ENCODE assay signal across 1 cellular context in the genomic region with DNA sequence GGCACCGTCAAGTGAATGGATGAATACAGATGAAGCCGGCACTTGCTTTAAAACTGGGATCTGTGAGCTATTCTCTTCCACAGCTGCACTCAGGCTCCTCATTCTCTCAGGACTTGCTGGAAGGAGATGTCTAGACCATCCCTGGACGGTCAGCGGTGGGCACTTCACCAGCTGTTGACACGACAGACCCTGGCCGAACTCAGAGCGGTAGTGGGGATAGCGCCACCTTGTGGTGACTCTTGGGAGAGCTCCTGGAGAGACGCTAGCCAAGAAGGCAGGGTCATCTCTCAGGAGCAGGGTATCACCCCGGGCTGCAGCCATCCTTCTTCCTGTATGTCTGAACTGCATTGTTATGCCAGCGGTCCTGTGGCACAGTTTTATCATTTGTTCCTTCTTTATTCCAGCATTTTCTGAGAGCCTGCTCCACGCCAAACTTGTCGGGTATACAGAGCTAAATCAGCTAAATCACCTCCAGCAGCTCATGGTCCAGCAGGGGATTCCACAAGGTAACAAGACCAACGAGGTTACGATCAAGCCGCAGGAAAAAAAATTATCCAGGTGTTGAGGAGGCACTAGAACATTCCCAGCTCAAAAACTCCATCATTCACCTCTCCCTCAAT.
TF ChIP-seq lines count a peak whose summit lies in the region.

No MANE protein-coding gene starts in this region.

TF ChIP-seq in HepG2, 621 proteins besides CTCF, POLR2A, EP300 and RAD21 (continued from another document):
- TF ChIP-seq HMGXB4 (CRISPR knock-in tag; IDR thresholded peaks at IDR 0.05; ENCODE audit: borderline replicate concordance in 1 of 2, low read depth in 1 of 2) (0 out of 4 replicates have a peak, but pooled peaks of 1 of the 2 experiments have one; percentile 49), ZNF264 (CRISPR knock-in tag; IDR thresholded peaks at IDR 0.05) (no peak), KDM2A (CRISPR knock-in tag; IDR thresholded peaks at IDR 0.05; ENCODE audit: borderline replicate concordance, low read depth) (0 out of 2 replicates have a peak, but pooled peaks have one; percentile 31), ZNF350 (CRISPR knock-in tag; IDR thresholded peaks at IDR 0.05; ENCODE audit: borderline replicate concordance, low read depth) (no peak), ZNF367 (CRISPR knock-in tag; IDR thresholded peaks at IDR 0.05; ENCODE audit: borderline replicate concordance) (no peak), NFE2L1 (CRISPR knock-in tag; IDR thresholded peaks at IDR 0.05; ENCODE audit: borderline replicate concordance) (no peak), ZIK1 (CRISPR knock-in tag; IDR thresholded peaks at IDR 0.05; ENCODE audit: borderline replicate concordance, low read depth) (no peak), ZBTB49 (CRISPR knock-in tag; IDR thresholded peaks at IDR 0.05; ENCODE audit: borderline replicate concordance) (no peak), MIER3 (CRISPR knock-in tag; IDR thresholded peaks at IDR 0.05; ENCODE audit: borderline replicate concordance) (no peak), ZNF792 (CRISPR knock-in tag; IDR thresholded peaks at IDR 0.05) (no peak), MZF1 (CRISPR knock-in tag; IDR thresholded peaks at IDR 0.05; ENCODE audit: borderline replicate concordance) (no peak), ZNF326 (CRISPR knock-in tag; IDR thresholded peaks at IDR 0.05; ENCODE audit: borderline replicate concordance) (no peak), XRCC5 (optimal IDR thresholded peaks at IDR 0.05; ENCODE audit: low read length) (peak; percentile 62), YEATS2 (CRISPR knock-in tag; IDR thresholded peaks at IDR 0.05; ENCODE audit: borderline replicate concordance) (no peak), SMC3 (IDR thresholded peaks at IDR 0.05; ENCODE audit: low read length) (peak; percentile 41; the same call in 1 of the 2 replicates), ARID4A (CRISPR knock-in tag; IDR thresholded peaks at IDR 0.05; ENCODE audit: borderline replicate concordance) (peak; percentile 16; the same call in 1 of the 2 replicates), CENPX (CRISPR knock-in tag; IDR thresholded peaks at IDR 0.05) (no peak), TRAFD1 (CRISPR knock-in tag; IDR thresholded peaks at IDR 0.05; ENCODE audit: borderline replicate concordance) (no peak), REPIN1 (CRISPR knock-in tag; IDR thresholded peaks at IDR 0.05; ENCODE audit: borderline replicate concordance, low read depth) (no peak), MTA3 (CRISPR knock-in tag; IDR thresholded peaks at IDR 0.05) (no peak), SMARCC2 (IDR thresholded peaks at IDR 0.05) (no peak), ELF4 (CRISPR knock-in tag; IDR thresholded peaks at IDR 0.05; ENCODE audit: borderline replicate concordance) (no peak), ZFP41 (CRISPR knock-in tag; IDR thresholded peaks at IDR 0.05; ENCODE audit: borderline replicate concordance) (no peak), ZNF143 (CRISPR knock-in tag; IDR thresholded peaks at IDR 0.05) (no peak), STAG1 (CRISPR knock-in tag; IDR thresholded peaks at IDR 0.05) (peak; percentile 41), TCF7L2 (IDR thresholded peaks at IDR 0.05; ENCODE audit: low read depth, low read length) (no peak), SMARCE1 (IDR thresholded peaks at IDR 0.05; ENCODE audit: borderline replicate concordance) (no peak), MAFK (conservative IDR thresholded peaks at IDR 0.05 in 1 of 2, IDR thresholded peaks at IDR 0.05 in 1 of 2; ENCODE audit: low read length in 2 of 2) (no peak), ZNF841 (CRISPR knock-in tag; IDR thresholded peaks at IDR 0.05; ENCODE audit: borderline replicate concordance) (no peak), ZNF468 (CRISPR knock-in tag; IDR thresholded peaks at IDR 0.05) (no peak)
- TF ChIP-seq, protein P1, sequence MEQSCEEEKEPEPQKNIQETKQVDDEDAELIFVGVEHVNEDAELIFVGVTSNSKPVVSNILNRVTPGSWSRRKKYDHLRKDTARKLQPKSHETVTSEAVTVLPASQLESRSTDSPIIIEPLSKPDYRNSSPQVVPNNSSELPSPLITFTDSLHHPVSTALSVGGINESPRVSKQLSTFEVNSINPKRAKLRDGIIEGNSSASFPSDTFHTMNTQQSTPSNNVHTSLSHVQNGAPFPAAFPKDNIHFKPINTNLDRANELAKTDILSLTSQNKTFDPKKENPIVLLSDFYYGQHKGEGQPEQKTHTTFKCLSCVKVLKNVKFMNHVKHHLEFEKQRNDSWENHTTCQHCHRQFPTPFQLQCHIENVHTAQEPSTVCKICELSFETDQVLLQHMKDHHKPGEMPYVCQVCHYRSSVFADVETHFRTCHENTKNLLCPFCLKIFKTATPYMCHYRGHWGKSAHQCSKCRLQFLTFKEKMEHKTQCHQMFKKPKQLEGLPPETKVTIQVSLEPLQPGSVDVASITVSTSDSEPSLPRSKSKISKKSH (CRISPR knock-in tag; IDR thresholded peaks at IDR 0.05; ENCODE audit: borderline replicate concordance) = no peak
- TF ChIP-seq, protein P2, sequence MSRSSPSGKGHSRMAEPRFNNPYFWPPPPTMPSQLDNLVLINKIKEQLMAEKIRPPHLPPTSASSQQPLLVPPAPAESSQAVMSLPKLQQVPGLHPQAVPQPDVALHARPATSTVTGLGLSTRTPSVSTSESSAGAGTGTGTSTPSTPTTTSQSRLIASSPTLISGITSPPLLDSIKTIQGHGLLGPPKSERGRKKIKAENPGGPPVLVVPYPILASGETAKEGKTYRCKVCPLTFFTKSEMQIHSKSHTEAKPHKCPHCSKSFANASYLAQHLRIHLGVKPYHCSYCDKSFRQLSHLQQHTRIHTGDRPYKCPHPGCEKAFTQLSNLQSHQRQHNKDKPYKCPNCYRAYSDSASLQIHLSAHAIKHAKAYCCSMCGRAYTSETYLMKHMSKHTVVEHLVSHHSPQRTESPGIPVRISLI (CRISPR knock-in tag; IDR thresholded peaks at IDR 0.05; ENCODE audit: borderline replicate concordance) = no peak
- TF ChIP-seq, protein P3, sequence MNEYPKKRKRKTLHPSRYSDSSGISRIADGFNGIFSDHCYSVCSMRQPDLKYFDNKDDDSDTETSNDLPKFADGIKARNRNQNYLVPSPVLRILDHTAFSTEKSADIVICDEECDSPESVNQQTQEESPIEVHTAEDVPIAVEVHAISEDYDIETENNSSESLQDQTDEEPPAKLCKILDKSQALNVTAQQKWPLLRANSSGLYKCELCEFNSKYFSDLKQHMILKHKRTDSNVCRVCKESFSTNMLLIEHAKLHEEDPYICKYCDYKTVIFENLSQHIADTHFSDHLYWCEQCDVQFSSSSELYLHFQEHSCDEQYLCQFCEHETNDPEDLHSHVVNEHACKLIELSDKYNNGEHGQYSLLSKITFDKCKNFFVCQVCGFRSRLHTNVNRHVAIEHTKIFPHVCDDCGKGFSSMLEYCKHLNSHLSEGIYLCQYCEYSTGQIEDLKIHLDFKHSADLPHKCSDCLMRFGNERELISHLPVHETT (CRISPR knock-in tag; conservative IDR thresholded peaks at IDR 0.05) = no peak
- TF ChIP-seq, protein P4, sequence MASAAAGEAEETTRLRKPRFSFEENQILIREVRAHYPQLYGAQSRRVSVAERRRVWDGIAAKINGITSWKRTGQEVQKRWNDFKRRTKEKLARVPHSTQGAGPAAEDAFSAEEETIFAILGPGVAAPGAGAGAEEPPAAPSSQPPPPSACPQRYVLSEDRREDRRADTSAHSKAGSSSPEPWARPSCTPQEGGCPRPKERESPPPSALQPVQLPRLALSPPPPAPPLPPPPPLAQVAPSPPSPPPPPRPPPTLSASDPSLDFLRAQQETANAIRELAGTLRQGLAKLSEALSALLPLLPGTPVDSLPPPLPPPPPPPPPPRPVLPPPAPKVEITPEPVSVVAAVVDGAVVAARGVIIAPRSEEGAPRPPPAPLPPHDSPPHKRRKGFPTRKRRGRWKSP (CRISPR knock-in tag; IDR thresholded peaks at IDR 0.05) = no peak
